Comparison of ENCODE assay signal across 8 cellular contexts in the genomic region with DNA sequence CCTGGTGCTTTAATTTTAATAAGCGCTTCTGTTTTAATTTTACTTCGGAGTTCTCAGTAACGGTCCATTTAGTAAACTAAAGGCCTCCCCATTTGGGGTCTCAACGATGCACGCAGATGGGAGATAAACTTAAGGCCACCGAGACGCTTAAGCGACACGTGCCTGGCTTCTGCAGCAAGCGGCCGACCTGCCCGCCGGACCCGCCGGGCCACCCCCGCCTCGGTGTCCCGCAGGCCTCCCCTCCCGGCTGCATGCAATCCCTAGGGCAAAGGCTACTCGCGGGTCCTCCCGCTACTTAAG. TPM values are rescaled to one million over a fixed set of nuclear protein-coding genes. Genes with fewer than 3 reads are reported as not detected.
A peak's percentile ranks its signal among the peaks of the same experiment; 100 is the strongest.
DNase-seq lines count a peak whose midpoint lies in the region; ATAC-seq and TF ChIP-seq lines count a peak whose summit lies in the region.

No MANE protein-coding gene starts in this region.

- no peaks in the 10 kb centered on the region for H3K36me3 Mint-ChIP-seq in activated naive CD8-positive, alpha-beta T cell treated with anti-CD3 and anti-CD28 coated beads for 36 hours

- H3K4me3 Mint-ChIP-seq in activated naive CD8-positive, alpha-beta T cell treated with anti-CD3 and anti-CD28 coated beads for 36 hours = peak overlapping the region; percentile 78

- H3K9me3 Mint-ChIP-seq in activated naive CD8-positive, alpha-beta T cell treated with anti-CD3 and anti-CD28 coated beads for 36 hours = no peaks in the 10 kb centered on the region

- H3K4me1 ChIP-seq in liver (ENCODE audit: control insufficient read depth in 4 of 4, insufficient read depth in 4 of 4, low read length in 3 of 4) (peaks cover 0 to 18% (median 7%) of the 10 kb centered on the region in 4 donors), upper lobe of left lung (peaks cover 0 to 7% (median 1%) of the 10 kb centered on the region in 4 donors)

- H3K4me1 Mint-ChIP-seq in activated naive CD8-positive, alpha-beta T cell treated with anti-CD3 and anti-CD28 coated beads for 36 hours = peaks cover 13% of the 10 kb centered on the region

- no peaks in the 10 kb centered on the region for H3K27me3 ChIP-seq in GM06990 (replicated peaks; ENCODE audit: control insufficient read depth, insufficient read depth, low read length)
- no peaks in the 10 kb centered on the region for H3K27me3 ChIP-seq in liver (ENCODE audit: control insufficient read depth in 4 of 4, insufficient read depth in 4 of 4, low read length in 3 of 4)
- no peaks in the 10 kb centered on the region for H3K27me3 ChIP-seq in upper lobe of left lung

- no peak for TF ChIP-seq POLR2A in upper lobe of left lung (IDR thresholded peaks at IDR 0.05)

- no peak for TF ChIP-seq EP300 in upper lobe of left lung (IDR thresholded peaks at IDR 0.05)

- WGBS in liver = under 1% methylated on average over 22 of the region's 22 CpGs
- WGBS in upper lobe of left lung, 2 donors = 0 to 2% methylated on average over 5 to 13 of the region's 22 CpGs

- no peaks in the 10 kb centered on the region; the same call in 1 of the 2 replicates for H3K36me3 ChIP-seq in GM06990 (ENCODE audit: control insufficient read depth, insufficient read depth, low read length)
- H3K36me3 ChIP-seq in liver (ENCODE audit: control insufficient read depth in 4 of 4, insufficient read depth in 3 of 4, low read depth in 1 of 4, low read length in 3 of 4) = no peaks in the 10 kb centered on the region
- no peaks in the 10 kb centered on the region for H3K36me3 ChIP-seq in upper lobe of left lung

- TF ChIP-seq CTCF in GM06990 (IDR thresholded peaks at IDR 0.05; ENCODE audit: insufficient read depth, low read length, poor library complexity, severe bottlenecking) (no peak), liver (IDR thresholded peaks at IDR 0.05; ENCODE audit: low read depth, low read length, missing input control) (no peak), upper lobe of left lung (IDR thresholded peaks at IDR 0.05) (no peak)

- peak overlapping the region; percentile 4 to 57 for H3K9ac ChIP-seq in liver (ENCODE audit: low read depth in 1 of 2, low read length in 2 of 2)

- no peak for DNase-seq in GM06990 (ENCODE audit: extremely low read depth, insufficient read length)
- DNase-seq in activated naive CD8-positive, alpha-beta T cell treated with anti-CD3 and anti-CD28 coated beads for 36 hours = no peak
- DNase-seq in upper lobe of left lung = no peak
- DNase-seq in HT-29 (ENCODE audit: low spot score) = no peak
- DNase-seq in Ammon's horn (ENCODE audit: low spot score) = no peak
- DNase-seq in NCI-H146 treated with DMSO at 0.1 percent for 48 hours (lab: John Stamatoyannopoulos, UW; ENCODE audit: unreplicated experiment) = no peak

- H3K27ac ChIP-seq in liver (ENCODE audit: low read depth in 1 of 2, low read length in 2 of 2) (peak overlapping the region; percentile 73 to 86), upper lobe of left lung (peak overlapping the region; percentile 66 to 80 (median 76))

- H3K27me3 Mint-ChIP-seq in activated naive CD8-positive, alpha-beta T cell treated with anti-CD3 and anti-CD28 coated beads for 36 hours = no peaks in the 10 kb centered on the region

- no peak for TF ChIP-seq RAD21 in liver (IDR thresholded peaks at IDR 0.05)

- H3K4me3 ChIP-seq in GM06990 (replicated peaks; ENCODE audit: low read depth, low read length) = peak overlapping the region; percentile 82
- H3K4me3 ChIP-seq in liver (ENCODE audit: low read depth in 1 of 3, low read length in 3 of 3) = peak overlapping the region; percentile 21 to 78 (median 65)
- peak overlapping the region; percentile 77 to 97 (median 86) for H3K4me3 ChIP-seq in upper lobe of left lung

- H3K27ac Mint-ChIP-seq in activated naive CD8-positive, alpha-beta T cell treated with anti-CD3 and anti-CD28 coated beads for 36 hours = no peak overlapping the region

- ATAC-seq in HG02885 (IDR thresholded peaks at IDR 0.05; ENCODE audit: poor library complexity, unreplicated experiment) (peak; percentile 16), upper lobe of left lung (ENCODE audit: low FRiP score in 2 of 2) (no peak)

- no peaks in the 10 kb centered on the region for H3K9me3 ChIP-seq in liver (ENCODE audit: control insufficient read depth in 4 of 4, low read length in 3 of 4)
- H3K9me3 ChIP-seq in upper lobe of left lung = no peaks in the 10 kb centered on the region

TF ChIP-seq in liver, 16 proteins besides CTCF, POLR2A, EP300 and RAD21:
- TF ChIP-seq HNF4G (IDR thresholded peaks at IDR 0.05) (no peak), HNF4A (conservative IDR thresholded peaks at IDR 0.05) (peak in 1 of 2 donors; percentile 28), YY1 (IDR thresholded peaks at IDR 0.05) (peak; percentile 0)

RNA-seq across cellular contexts. Expression of a gene that starts 0.6 kb away (rescaled TPM):
- total RNA-seq in activated naive CD8-positive, alpha-beta T cell treated with anti-CD3 and anti-CD28 coated beads for 36 hours = 10 to 100 TPM; 31.7 to 33.6 TPM
- total RNA-seq in liver (10 to 100 TPM; 34.6 to 38.0 TPM), upper lobe of left lung (10 to 100 TPM in 4 of 6 donors, 1 to 10 TPM in 2; 6.2 to 16.9 (median 11.9) TPM)
- 100 to 1,000 TPM in 1 of 2 donors, 10 to 100 TPM in 1; 72.0 to 132 TPM for polyA plus RNA-seq in liver
- 30.8 and 35.2 TPM in 2 replicates for total RNA-seq in HT-29 (2014; rRNA removed; shearing (Covaris generic))

RNA-seq across cellular contexts. Expression of a gene that starts 18.6 kb away (rescaled TPM):
- total RNA-seq in activated naive CD8-positive, alpha-beta T cell treated with anti-CD3 and anti-CD28 coated beads for 36 hours = under 1 TPM; 0.36 to 0.39 TPM
- total RNA-seq in liver (under 1 TPM; 0.08 to 0.42 TPM), upper lobe of left lung (1 to 10 TPM in 4 of 6 donors, under 1 TPM in 1, not detected in 1; 0.76 to 8.4 (median 3.6) TPM)
- 1 to 10 TPM in 1 of 2 donors, under 1 TPM in 1; 0.47 to 1.4 TPM for polyA plus RNA-seq in liver
- 2.4 TPM in 1 of 2 replicates, not detected in the other for total RNA-seq in HT-29 (2014; rRNA removed; shearing (Covaris generic))

RNA-seq across cellular contexts. Expression of a gene that starts 60.0 kb away (rescaled TPM):
- 10 to 100 TPM; 24.5 to 27.7 TPM for total RNA-seq in activated naive CD8-positive, alpha-beta T cell treated with anti-CD3 and anti-CD28 coated beads for 36 hours
- total RNA-seq in liver (10 to 100 TPM; 15.9 to 17.8 TPM), upper lobe of left lung (10 to 100 TPM in 5 of 6 donors, 1 to 10 TPM in 1; 8.9 to 30.7 (median 23.4) TPM)
- 1 to 10 TPM; 6.8 to 8.8 TPM for polyA plus RNA-seq in liver
- 16.8 and 19.3 TPM in 2 replicates for total RNA-seq in HT-29 (2014; rRNA removed; shearing (Covaris generic))
